8 cellular contexts compared by ENCODE assay signal in genomic region chr4:147733614-147734344, GRCh38. TPM values are rescaled to one million over a fixed set of nuclear protein-coding genes. Genes with fewer than 3 reads are reported as not detected.
A peak's percentile ranks its signal among the peaks of the same experiment; 100 is the strongest.
DNase-seq lines count a peak whose midpoint lies in the region; ATAC-seq and TF ChIP-seq lines count a peak whose summit lies in the region.

No MANE protein-coding gene starts in this region.

- no peak for ATAC-seq in central memory CD8-positive, alpha-beta T cell (replicated peaks; ENCODE audit: extremely low read depth, poor library complexity, severe bottlenecking)
- ATAC-seq in GM19455 (IDR thresholded peaks at IDR 0.05; ENCODE audit: unreplicated experiment) (no peak), HG03520 (IDR thresholded peaks at IDR 0.05; ENCODE audit: unreplicated experiment) (no peak), HG02870 (IDR thresholded peaks at IDR 0.05; ENCODE audit: unreplicated experiment) (no peak)

- H3K9ac ChIP-seq in HUES48 (ENCODE audit: low read depth, low read length), result no peak overlapping the region

- peak overlapping the region; percentile 92 for H3K4me3 Mint-ChIP-seq in central memory CD8-positive, alpha-beta T cell
- H3K4me3 Mint-ChIP-seq in mesothelial cell of epicardium, result peak overlapping the region; percentile 89

- H3K4me1 ChIP-seq in HUES48 (ENCODE audit: control insufficient read depth, insufficient read depth, low read length), result peaks cover 59% of the 10 kb centered on the region

- H3K36me3 ChIP-seq in HUES48 (ENCODE audit: control insufficient read depth, insufficient read depth, low read length), result no peaks in the 10 kb centered on the region

- H3K27me3 Mint-ChIP-seq in central memory CD8-positive, alpha-beta T cell, result no peaks in the 10 kb centered on the region
- H3K27me3 Mint-ChIP-seq in mesothelial cell of epicardium (ENCODE audit: low read depth), result no peaks in the 10 kb centered on the region

- CTCF ChIA-PET in AG04450 (lab: Charles Lee), result interaction anchor here (0.5 to 6.6 kb wide), 3 partner anchors 26 to 626 kb away, joined by 3 to 83 read pairs (median 3); no protein-coding TSS in a partner anchor

- peaks cover 6% of the 10 kb centered on the region for H3K36me3 Mint-ChIP-seq in central memory CD8-positive, alpha-beta T cell (ENCODE audit: insufficient read depth)
- no peaks in the 10 kb centered on the region for H3K36me3 Mint-ChIP-seq in mesothelial cell of epicardium

- H3K4me3 ChIP-seq in AG04450 (ENCODE audit: low read depth, low read length) (peak overlapping the region; percentile 73), HUES48 (ENCODE audit: low read depth, low read length) (peak overlapping the region; percentile 87)

- no peak for DNase-seq in AG04450 (ENCODE audit: low read depth, low spot score)
- DNase-seq in central memory CD8-positive, alpha-beta T cell (ENCODE audit: low spot score in 2 of 2), result no peak
- no peak for DNase-seq in mesothelial cell of epicardium (ENCODE audit: low spot score in 2 of 2, unreplicated experiment in 2 of 2)
- no peak for DNase-seq in NK-92 (lab: John Stamatoyannopoulos, UW; ENCODE audit: unreplicated experiment)

- H3K27me3 ChIP-seq in AG04450 (ENCODE audit: control insufficient read depth, insufficient read depth, low read length) (no peaks in the 10 kb centered on the region), HUES48 (ENCODE audit: control insufficient read depth, insufficient read depth, low read length) (peaks cover 69% of the 10 kb centered on the region)

- peaks cover 32% of the 10 kb centered on the region for H3K4me1 Mint-ChIP-seq in central memory CD8-positive, alpha-beta T cell
- peaks cover 48% of the 10 kb centered on the region for H3K4me1 Mint-ChIP-seq in mesothelial cell of epicardium

- no peaks in the 10 kb centered on the region for H3K9me3 Mint-ChIP-seq in central memory CD8-positive, alpha-beta T cell
- H3K9me3 Mint-ChIP-seq in mesothelial cell of epicardium, result no peaks in the 10 kb centered on the region

- H3K27ac Mint-ChIP-seq in central memory CD8-positive, alpha-beta T cell (ENCODE audit: low read depth), result no peak overlapping the region
- H3K27ac Mint-ChIP-seq in mesothelial cell of epicardium, result peak overlapping the region; percentile 77

- H3K27ac ChIP-seq in AG04450 (ENCODE audit: low read depth, low read length) (no peak overlapping the region), HUES48 (ENCODE audit: low read depth, low read length) (no peak overlapping the region)

- no peak for TF ChIP-seq CTCF in AG04450 (IDR thresholded peaks at IDR 0.05; ENCODE audit: low read depth, low read length)
- no peak for TF ChIP-seq CTCF in mesothelial cell of epicardium (IDR thresholded peaks at IDR 0.05; ENCODE audit: unreplicated experiment)

- POLR2A ChIA-PET in AG04450 (lab: Yijun Ruan, JAX), result interaction anchor here (0.6 kb wide), 1 partner anchor 22 kb away, joined by 3 read pairs; no protein-coding TSS in a partner anchor

- H3K9me3 ChIP-seq in AG04450 (ENCODE audit: control insufficient read depth, insufficient read depth, low read length), result no peaks in the 10 kb centered on the region
- H3K9me3 ChIP-seq in HUES48 (ENCODE audit: control insufficient read depth, insufficient read depth, low read length), result no peaks in the 10 kb centered on the region

RNA-seq across cellular contexts. Expression of gene ARHGAP10, which starts 1.9 kb away (rescaled TPM):
- 29.3 and 31.1 TPM in 2 replicates for polyA plus RNA-seq in AG04450 (2011; rRNA removed)
- polyA minus RNA-seq in AG04450 (2011; rRNA and poly(A)+ RNA removed), result 33.4 and 41.6 TPM in 2 replicates
- 30.5 to 31.3 TPM (median 31.2 TPM) in 3 replicates for total RNA-seq in mesothelial cell of epicardium

RNA-seq across cellular contexts. Expression of gene PRMT9, which starts 49.8 kb away (rescaled TPM):
- 9.4 and 12.4 TPM in 2 replicates for polyA plus RNA-seq in AG04450 (2011; rRNA removed)
- 5.1 and 10.8 TPM in 2 replicates for polyA minus RNA-seq in AG04450 (2011; rRNA and poly(A)+ RNA removed)
- total RNA-seq in mesothelial cell of epicardium, result 13.6 to 14.8 TPM (median 13.6 TPM) in 3 replicates
